1 cellular context compared by ENCODE assay signal in the genomic region with DNA sequence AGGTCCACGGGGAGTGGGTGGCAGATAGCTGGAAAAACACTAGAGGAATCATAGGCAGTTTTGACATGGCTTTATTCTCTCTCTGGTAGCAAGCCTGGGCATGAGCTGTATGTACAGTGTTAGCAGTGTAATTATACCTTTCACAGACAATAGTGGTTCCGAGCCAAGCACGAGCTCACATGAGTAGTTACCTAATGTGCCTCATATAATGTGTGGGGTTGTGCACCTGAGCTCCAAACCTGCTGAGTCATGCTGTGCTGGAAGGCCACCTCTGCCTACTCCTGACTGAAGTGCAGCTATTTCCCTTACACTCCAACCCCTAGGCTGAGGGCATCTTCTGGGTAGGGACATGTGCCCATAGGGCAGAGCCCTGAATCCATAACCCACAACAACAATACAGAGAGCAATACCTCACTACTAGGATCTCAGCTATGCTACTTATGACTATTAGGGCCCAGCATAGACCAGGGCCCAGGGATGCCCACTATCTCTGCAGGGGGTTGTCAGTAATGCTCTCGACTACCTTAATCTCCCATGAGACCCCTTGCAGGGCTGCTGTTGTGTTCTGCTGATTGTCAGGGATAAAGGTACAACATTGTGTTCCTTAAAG.
TF ChIP-seq lines count a peak whose summit lies in the region.

No MANE protein-coding gene starts in this region.

TF ChIP-seq in HEK293, 187 proteins besides CTCF, POLR2A, EP300 and RAD21 (continued from another document):
- TF ChIP-seq, protein P1, sequence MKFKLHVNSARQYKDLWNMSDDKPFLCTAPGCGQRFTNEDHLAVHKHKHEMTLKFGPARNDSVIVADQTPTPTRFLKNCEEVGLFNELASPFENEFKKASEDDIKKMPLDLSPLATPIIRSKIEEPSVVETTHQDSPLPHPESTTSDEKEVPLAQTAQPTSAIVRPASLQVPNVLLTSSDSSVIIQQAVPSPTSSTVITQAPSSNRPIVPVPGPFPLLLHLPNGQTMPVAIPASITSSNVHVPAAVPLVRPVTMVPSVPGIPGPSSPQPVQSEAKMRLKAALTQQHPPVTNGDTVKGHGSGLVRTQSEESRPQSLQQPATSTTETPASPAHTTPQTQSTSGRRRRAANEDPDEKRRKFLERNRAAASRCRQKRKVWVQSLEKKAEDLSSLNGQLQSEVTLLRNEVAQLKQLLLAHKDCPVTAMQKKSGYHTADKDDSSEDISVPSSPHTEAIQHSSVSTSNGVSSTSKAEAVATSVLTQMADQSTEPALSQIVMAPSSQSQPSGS (tag by site-specific recombination; IDR thresholded peaks at IDR 0.05; ENCODE audit: low read depth), result no peak
- TF ChIP-seq ZNF404 (tag by site-specific recombination; IDR thresholded peaks at IDR 0.05), result no peak
- TF ChIP-seq ZNF391 (tag by site-specific recombination; IDR thresholded peaks at IDR 0.05; ENCODE audit: borderline replicate concordance, low read depth), result no peak
- TF ChIP-seq ZNF791 (tag by site-specific recombination; IDR thresholded peaks at IDR 0.05), result no peak
- no peak for TF ChIP-seq ZNF140 (tag by site-specific recombination; IDR thresholded peaks at IDR 0.05)
- TF ChIP-seq MZF1 (tag by site-specific recombination; IDR thresholded peaks at IDR 0.05; ENCODE audit: borderline replicate concordance), result no peak
- TF ChIP-seq, protein P2, sequence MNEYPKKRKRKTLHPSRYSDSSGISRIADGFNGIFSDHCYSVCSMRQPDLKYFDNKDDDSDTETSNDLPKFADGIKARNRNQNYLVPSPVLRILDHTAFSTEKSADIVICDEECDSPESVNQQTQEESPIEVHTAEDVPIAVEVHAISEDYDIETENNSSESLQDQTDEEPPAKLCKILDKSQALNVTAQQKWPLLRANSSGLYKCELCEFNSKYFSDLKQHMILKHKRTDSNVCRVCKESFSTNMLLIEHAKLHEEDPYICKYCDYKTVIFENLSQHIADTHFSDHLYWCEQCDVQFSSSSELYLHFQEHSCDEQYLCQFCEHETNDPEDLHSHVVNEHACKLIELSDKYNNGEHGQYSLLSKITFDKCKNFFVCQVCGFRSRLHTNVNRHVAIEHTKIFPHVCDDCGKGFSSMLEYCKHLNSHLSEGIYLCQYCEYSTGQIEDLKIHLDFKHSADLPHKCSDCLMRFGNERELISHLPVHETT (tag by site-specific recombination; IDR thresholded peaks at IDR 0.05), result no peak
- no peak for TF ChIP-seq ZNF341 (tag by site-specific recombination; IDR thresholded peaks at IDR 0.05; ENCODE audit: low read depth)
- TF ChIP-seq ZBTB21 (tag by site-specific recombination; IDR thresholded peaks at IDR 0.05), result no peak
- no peak for TF ChIP-seq GFI1B (tag by site-specific recombination; IDR thresholded peaks at IDR 0.05)
- no peak for TF ChIP-seq ZFP37 (tag by site-specific recombination; IDR thresholded peaks at IDR 0.05)
- TF ChIP-seq ZNF266 (tag by site-specific recombination; IDR thresholded peaks at IDR 0.05; ENCODE audit: low read depth), result no peak
- TF ChIP-seq SETDB1 (IDR thresholded peaks at IDR 0.05; ENCODE audit: insufficient read length, low read length), result peak; percentile 80
- TF ChIP-seq, protein P3, sequence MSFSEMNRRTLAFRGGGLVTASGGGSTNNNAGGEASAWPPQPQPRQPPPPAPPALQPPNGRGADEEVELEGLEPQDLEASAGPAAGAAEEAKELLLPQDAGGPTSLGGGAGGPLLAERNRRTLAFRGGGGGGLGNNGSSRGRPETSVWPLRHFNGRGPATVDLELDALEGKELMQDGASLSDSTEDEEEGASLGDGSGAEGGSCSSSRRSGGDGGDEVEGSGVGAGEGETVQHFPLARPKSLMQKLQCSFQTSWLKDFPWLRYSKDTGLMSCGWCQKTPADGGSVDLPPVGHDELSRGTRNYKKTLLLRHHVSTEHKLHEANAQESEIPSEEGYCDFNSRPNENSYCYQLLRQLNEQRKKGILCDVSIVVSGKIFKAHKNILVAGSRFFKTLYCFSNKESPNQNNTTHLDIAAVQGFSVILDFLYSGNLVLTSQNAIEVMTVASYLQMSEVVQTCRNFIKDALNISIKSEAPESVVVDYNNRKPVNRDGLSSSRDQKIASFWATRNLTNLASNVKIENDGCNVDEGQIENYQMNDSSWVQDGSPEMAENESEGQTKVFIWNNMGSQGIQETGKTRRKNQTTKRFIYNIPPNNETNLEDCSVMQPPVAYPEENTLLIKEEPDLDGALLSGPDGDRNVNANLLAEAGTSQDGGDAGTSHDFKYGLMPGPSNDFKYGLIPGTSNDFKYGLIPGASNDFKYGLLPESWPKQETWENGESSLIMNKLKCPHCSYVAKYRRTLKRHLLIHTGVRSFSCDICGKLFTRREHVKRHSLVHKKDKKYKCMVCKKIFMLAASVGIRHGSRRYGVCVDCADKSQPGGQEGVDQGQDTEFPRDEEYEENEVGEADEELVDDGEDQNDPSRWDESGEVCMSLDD (tag by site-specific recombination; IDR thresholded peaks at IDR 0.05), result no peak
- TF ChIP-seq GLIS1 (tag by site-specific recombination; IDR thresholded peaks at IDR 0.05), result no peak
- TF ChIP-seq, protein P4, sequence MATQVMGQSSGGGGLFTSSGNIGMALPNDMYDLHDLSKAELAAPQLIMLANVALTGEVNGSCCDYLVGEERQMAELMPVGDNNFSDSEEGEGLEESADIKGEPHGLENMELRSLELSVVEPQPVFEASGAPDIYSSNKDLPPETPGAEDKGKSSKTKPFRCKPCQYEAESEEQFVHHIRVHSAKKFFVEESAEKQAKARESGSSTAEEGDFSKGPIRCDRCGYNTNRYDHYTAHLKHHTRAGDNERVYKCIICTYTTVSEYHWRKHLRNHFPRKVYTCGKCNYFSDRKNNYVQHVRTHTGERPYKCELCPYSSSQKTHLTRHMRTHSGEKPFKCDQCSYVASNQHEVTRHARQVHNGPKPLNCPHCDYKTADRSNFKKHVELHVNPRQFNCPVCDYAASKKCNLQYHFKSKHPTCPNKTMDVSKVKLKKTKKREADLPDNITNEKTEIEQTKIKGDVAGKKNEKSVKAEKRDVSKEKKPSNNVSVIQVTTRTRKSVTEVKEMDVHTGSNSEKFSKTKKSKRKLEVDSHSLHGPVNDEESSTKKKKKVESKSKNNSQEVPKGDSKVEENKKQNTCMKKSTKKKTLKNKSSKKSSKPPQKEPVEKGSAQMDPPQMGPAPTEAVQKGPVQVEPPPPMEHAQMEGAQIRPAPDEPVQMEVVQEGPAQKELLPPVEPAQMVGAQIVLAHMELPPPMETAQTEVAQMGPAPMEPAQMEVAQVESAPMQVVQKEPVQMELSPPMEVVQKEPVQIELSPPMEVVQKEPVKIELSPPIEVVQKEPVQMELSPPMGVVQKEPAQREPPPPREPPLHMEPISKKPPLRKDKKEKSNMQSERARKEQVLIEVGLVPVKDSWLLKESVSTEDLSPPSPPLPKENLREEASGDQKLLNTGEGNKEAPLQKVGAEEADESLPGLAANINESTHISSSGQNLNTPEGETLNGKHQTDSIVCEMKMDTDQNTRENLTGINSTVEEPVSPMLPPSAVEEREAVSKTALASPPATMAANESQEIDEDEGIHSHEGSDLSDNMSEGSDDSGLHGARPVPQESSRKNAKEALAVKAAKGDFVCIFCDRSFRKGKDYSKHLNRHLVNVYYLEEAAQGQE (tag by site-specific recombination; IDR thresholded peaks at IDR 0.05), result no peak
- TF ChIP-seq TRIM28 (IDR thresholded peaks at IDR 0.05; ENCODE audit: borderline replicate concordance, low read length), result peak; percentile 100
- TF ChIP-seq, protein P5, sequence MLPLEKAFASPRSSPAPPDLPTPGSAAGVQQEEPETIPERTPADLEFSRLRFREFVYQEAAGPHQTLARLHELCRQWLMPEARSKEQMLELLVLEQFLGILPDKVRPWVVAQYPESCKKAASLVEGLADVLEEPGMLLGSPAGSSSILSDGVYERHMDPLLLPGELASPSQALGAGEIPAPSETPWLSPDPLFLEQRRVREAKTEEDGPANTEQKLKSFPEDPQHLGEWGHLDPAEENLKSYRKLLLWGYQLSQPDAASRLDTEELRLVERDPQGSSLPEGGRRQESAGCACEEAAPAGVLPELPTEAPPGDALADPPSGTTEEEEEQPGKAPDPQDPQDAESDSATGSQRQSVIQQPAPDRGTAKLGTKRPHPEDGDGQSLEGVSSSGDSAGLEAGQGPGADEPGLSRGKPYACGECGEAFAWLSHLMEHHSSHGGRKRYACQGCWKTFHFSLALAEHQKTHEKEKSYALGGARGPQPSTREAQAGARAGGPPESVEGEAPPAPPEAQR (tag by site-specific recombination; IDR thresholded peaks at IDR 0.05), result no peak
- TF ChIP-seq ZNF433 (tag by site-specific recombination; IDR thresholded peaks at IDR 0.05; ENCODE audit: low read depth), result no peak
- no peak for TF ChIP-seq ZNF677 (tag by site-specific recombination; IDR thresholded peaks at IDR 0.05)
